ENCODE assay signal across 27 cellular contexts in the genomic region with DNA sequence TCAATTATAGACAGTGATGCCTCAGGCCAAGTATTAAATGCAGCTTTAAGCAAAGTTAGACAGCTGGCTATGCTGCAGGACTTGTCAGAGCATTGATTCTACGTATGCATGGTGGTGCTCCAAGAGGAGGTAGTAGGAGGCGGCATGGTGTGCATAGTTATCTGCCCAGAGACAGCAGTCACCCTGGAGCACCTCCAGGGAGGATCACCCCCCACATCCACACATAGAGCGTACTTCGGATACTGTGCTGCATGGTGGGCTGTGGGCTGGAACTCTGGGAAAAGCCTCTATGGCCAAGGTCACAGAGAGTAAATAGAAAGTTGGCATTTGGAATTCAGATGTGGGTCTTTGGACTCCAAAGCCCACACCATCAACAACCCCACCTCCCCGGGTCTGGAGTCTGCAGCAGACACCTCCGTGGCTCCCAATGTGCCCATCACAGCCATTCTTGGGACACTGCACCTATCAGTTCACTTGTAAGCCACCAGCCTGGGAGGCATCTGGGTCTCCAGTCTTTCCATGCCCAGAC.
"Had no signal": no experiment of that assay in that cellular context is flagged by ENCODE, and none has a peak within 500 bp of the region (broad histone marks: within the 10 kb centered on the region; RNA-seq: fewer than 3 reads in every experiment).

No MANE protein-coding gene starts in this region.

- H3K4me3 ChIP-seq: MG63, SJSA1 had no signal

- H3K9me3 ChIP-seq: MG63, SJSA1 had no signal

- H3K36me3 ChIP-seq: MG63, SJSA1 had no signal

- ATAC-seq: activated CD4-positive, CD25-positive, alpha-beta regulatory T cell treated with anti-CD3 and anti-CD28 coated beads, Interleukin-2, amount 50 U/mL, for 24 hours; activated CD8-positive, alpha-beta T cell treated with anti-CD3 and anti-CD28 coated beads for 36 hours; Panc1 had no signal

- H3K27me3 ChIP-seq: MG63, SJSA1 had no signal

- H3K4me2 ChIP-seq: KMS-11 had no signal

- H3K27ac ChIP-seq: KMS-11, SJSA1 had no signal

- DNase-seq: activated CD4-positive, alpha-beta T cell treated with anti-CD3 and anti-CD28 coated beads for 4 hours; activated CD8-positive, alpha-beta memory T cell treated with anti-CD3 and anti-CD28 coated beads, Interleukin-2, amount 50 U/mL, for 4 hours; activated CD8-positive, alpha-beta T cell treated with anti-CD3 and anti-CD28 coated beads for 36 hours; activated naive CD4-positive, alpha-beta T cell treated with Interleukin-2 at 50 U/mL for 16 hours; activated naive CD8-positive, alpha-beta T cell treated with anti-CD3 and anti-CD28 coated beads for 36 hours; activated T-cell treated with anti-CD3 and anti-CD28 coated beads, Interleukin-2, amount 50 U/mL, for 1 hour; caudate nucleus; MG63; MV-4-11; NCI-H1092 treated with DMSO at 0.1 percent for 48 hours; NCI-H1417 treated with DMSO at 0.1 percent for 48 hours; NCI-H1694; NCI-H2029; NCI-H2107; NCI-H2171 treated with DMSO at 0.1 percent for 48 hours; NCI-H226; NCI-H510A; NCI-H526 treated with DMSO at 0.1 percent for 48 hours; NCI-H82; NK-92 treated with Interleukin-12 subunit alpha and Interleukin-12 subunit beta, amount 100 ng/mL, for 24 hours; OCI-M1; RPMI8226; SHP77 had no signal

- H3K9ac ChIP-seq: KMS-11 had no signal
